ENCODE assay signal across 2 cellular contexts in the genomic region with DNA sequence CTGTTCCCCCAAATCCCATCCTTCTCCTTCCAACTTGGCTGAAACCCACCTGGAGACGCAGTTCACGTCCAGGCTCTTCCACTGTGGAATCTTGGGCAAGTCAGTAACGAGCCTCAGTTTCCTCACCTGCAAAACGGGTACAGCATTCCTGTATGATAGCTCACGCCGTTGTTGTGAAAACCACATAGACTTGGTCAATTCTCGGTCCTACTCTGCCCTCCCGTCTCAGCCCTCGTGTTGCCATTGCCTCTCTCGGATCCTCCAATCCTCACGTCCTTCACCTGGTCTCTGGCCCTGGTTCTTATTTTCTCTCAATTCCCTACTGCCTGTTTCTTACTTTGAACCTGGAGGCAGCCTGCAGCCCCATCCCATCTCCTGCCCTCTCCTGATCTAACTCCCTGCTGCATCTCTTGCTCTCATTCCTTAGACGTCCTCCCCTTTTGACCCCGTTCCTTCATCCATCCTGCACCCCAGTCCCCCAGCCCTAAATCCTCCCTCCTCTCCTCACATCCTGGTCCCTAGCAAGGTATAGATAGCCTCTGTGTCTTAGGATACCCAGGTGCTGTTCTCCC.
A peak's percentile ranks its signal among the peaks of the same experiment; 100 is the strongest.
TF ChIP-seq lines count a peak whose summit lies in the region.

No MANE protein-coding gene starts in this region.

TF ChIP-seq in HepG2, 621 proteins besides CTCF, POLR2A, EP300 and RAD21:
- TF ChIP-seq TMF1 (CRISPR knock-in tag; IDR thresholded peaks at IDR 0.05; ENCODE audit: low read depth) (no peak), ZMYM3 (CRISPR knock-in tag; IDR thresholded peaks at IDR 0.05) (peak; percentile 77), PCBP2 (optimal IDR thresholded peaks at IDR 0.05; ENCODE audit: low read depth, low read length, poor library complexity, severe bottlenecking) (peak; percentile 74), ZNF629 (CRISPR knock-in tag; conservative IDR thresholded peaks at IDR 0.05) (peak; percentile 93), KAT2B (IDR thresholded peaks at IDR 0.05; ENCODE audit: borderline replicate concordance, low read depth, low read length) (no peak), ZBTB21 (CRISPR knock-in tag; IDR thresholded peaks at IDR 0.05) (no peak)
- TF ChIP-seq, protein P1, sequence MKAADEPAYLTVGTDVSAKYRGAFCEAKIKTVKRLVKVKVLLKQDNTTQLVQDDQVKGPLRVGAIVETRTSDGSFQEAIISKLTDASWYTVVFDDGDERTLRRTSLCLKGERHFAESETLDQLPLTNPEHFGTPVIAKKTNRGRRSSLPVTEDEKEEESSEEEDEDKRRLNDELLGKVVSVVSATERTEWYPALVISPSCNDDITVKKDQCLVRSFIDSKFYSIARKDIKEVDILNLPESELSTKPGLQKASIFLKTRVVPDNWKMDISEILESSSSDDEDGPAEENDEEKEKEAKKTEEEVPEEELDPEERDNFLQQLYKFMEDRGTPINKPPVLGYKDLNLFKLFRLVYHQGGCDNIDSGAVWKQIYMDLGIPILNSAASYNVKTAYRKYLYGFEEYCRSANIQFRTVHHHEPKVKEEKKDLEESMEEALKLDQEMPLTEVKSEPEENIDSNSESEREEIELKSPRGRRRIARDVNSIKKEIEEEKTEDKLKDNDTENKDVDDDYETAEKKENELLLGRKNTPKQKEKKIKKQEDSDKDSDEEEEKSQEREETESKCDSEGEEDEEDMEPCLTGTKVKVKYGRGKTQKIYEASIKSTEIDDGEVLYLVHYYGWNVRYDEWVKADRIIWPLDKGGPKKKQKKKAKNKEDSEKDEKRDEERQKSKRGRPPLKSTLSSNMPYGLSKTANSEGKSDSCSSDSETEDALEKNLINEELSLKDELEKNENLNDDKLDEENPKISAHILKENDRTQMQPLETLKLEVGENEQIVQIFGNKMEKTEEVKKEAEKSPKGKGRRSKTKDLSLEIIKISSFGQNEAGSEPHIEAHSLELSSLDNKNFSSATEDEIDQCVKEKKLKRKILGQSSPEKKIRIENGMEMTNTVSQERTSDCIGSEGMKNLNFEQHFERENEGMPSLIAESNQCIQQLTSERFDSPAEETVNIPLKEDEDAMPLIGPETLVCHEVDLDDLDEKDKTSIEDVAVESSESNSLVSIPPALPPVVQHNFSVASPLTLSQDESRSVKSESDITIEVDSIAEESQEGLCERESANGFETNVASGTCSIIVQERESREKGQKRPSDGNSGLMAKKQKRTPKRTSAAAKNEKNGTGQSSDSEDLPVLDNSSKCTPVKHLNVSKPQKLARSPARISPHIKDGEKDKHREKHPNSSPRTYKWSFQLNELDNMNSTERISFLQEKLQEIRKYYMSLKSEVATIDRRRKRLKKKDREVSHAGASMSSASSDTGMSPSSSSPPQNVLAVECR (CRISPR knock-in tag; IDR thresholded peaks at IDR 0.05; ENCODE audit: borderline replicate concordance), result no peak

TF ChIP-seq in WTC11, 78 proteins besides CTCF, POLR2A, EP300 and RAD21:
- TF ChIP-seq GTF2I (CRISPR knock-in tag; conservative IDR thresholded peaks at IDR 0.05), result peak; percentile 82
- TF ChIP-seq NR2C2 (CRISPR knock-in tag; IDR thresholded peaks at IDR 0.05), result no peak
TF ChIP-seq in WTC11: peak in this region for 1.
